In the genomic region with DNA sequence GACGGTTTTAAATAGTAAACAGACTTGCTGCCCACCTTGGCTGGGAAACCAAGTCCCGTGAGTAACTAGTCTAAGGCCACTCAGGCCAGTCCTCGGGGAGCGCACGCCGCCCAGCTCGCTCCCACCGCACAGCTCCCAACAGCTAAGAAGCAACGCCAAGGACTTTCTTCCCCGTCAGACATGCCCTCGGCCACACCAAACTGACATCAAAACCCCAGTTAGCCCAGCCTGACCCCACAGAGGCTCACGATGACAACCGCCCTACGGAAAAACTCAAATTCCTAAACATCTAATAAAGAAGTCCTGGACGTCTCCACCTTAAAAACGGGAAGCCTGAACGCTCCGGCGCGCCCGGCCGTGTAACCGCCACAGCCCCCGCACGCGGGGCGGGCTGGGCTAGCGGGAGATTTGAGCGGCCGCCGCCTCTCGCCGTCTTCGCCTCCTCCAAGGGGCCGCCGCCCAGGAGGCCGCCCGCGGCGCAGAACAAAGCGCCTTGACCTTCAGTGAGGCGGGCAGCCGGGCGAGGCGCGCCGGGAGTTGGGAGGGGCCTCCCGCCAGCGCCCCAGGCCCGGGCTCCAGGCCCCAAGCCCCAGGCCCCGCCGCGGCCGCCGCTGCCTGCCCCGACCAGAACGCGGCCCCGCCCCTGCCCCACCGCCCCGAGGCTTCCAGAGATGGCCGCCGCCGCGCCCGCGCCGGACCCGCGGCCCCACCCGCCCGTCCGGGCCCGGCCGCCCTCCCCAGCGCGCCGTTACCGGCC, we compare ENCODE assay signal across 8 cellular contexts. TPM values are rescaled to one million over a fixed set of nuclear protein-coding genes. Genes with fewer than 3 reads are reported as not detected.
DNase-seq lines count a peak whose midpoint lies in the region; ATAC-seq, FAIRE-seq and TF ChIP-seq lines count a peak whose summit lies in the region.

No MANE protein-coding gene starts in this region.

- in situ Hi-C loops in K562 (cut with MboI) = no loop called here

- H3K9me3 ChIP-seq in K562 (replicated peaks; ENCODE audit: control insufficient read depth, insufficient read depth, low read depth, low read length) = no peaks in the 10 kb centered on the region
- H3K9me3 ChIP-seq in small intestine (ENCODE audit: control insufficient read depth, low read depth) = no peaks in the 10 kb centered on the region

- peaks cover 15 to 18% of the 10 kb centered on the region in 2 experiments; a peak in 4 of 5 replicates for H3K4me1 ChIP-seq in K562 (replicated peaks in 1 of 2; ENCODE audit: control insufficient read depth in 2 of 2, insufficient read depth in 2 of 2, low read length in 2 of 2)
- H3K4me1 ChIP-seq in small intestine (ENCODE audit: control insufficient read depth in 2 of 2, insufficient read depth in 1 of 2, low read depth in 1 of 2, low read length in 1 of 2) = peaks cover 0 to 7% of the 10 kb centered on the region in 2 donors

- peak in 2 of 3 donors; percentile 27 to 39 for DNase-seq in stimulated activated CD4-positive, alpha-beta T cell treated with anti-CD3 and anti-CD28 coated beads, Interleukin-12 subunit alpha, Interleukin-12 subunit beta, amount 100 ng/mL, for 48 hours (ENCODE audit: low read depth in 2 of 3, low spot score in 1 of 3)
- DNase-seq in stimulated activated CD4-positive, alpha-beta T cell treated with anti-CD3 and anti-CD28 coated beads, Interleukin-15, amount 100 ng/mL, for 24 hours = no peak
- peak; percentile 57 for DNase-seq in NCI-H226
- DNase-seq in K562 (ENCODE audit: extremely low read depth in 1 of 4, low spot score in 3 of 4) = peak in 1 of 4 experiments; percentile 79
- peak; percentile 79 for DNase-seq in iPS-NIHi7 (ENCODE audit: extremely low spot score)
- DNase-seq in small intestine = peak; percentile 66
- DNase-seq in NCI-H510A treated with DMSO at 0.1 percent for 48 hours (lab: John Stamatoyannopoulos, UW) = no peak

- TF ChIP-seq RAD21 in K562 (CRISPR knock-in tag; conservative IDR thresholded peaks at IDR 0.05 in 1 of 2, IDR thresholded peaks at IDR 0.05 in 1 of 2) = no peak

- peak overlapping the region; percentile 78 to 99 for H3K9ac ChIP-seq in K562 (ENCODE audit: insufficient read depth in 1 of 2, low read depth in 2 of 2, low read length in 2 of 2)

- BruUV-seq in K562 (replicated peaks; lab: Mats Ljungman, UMichigan) = no TSS peak

- CTCF ChIA-PET in K562 (lab: Yijun Ruan, JAX; ENCODE audit: low intra/inter-chr PET ratio) = no interaction called here

- no peak for TF ChIP-seq CTCF in K562 (IDR thresholded peaks at IDR 0.05 in 2 of 3, conservative IDR thresholded peaks at IDR 0.05 in 1 of 3; ENCODE audit: insufficient read depth in 2 of 3, low read depth in 1 of 3, low read length in 3 of 3)

- H4K20me1 ChIP-seq in K562 (replicated peaks; ENCODE audit: control insufficient read depth, insufficient read depth, low read length) = peaks cover 32% of the 10 kb centered on the region

- POLR2A ChIA-PET in K562 (lab: Yijun Ruan, JAX) = interaction anchor here (0.6 to 3.0 kb wide), 10 partner anchors 10 to 378 kb away, joined by 3 to 16 read pairs (median 4); no protein-coding TSS in a partner anchor

- no peak; the same call in 1 of the 2 replicates for TF ChIP-seq POLR2A in K562 (conservative IDR thresholded peaks at IDR 0.05)

- peaks cover 2% of the 10 kb centered on the region for H3K9me1 ChIP-seq in K562 (ENCODE audit: control insufficient read depth, insufficient read depth, low read length)

- peaks cover 59% of the 10 kb centered on the region for H3K79me2 ChIP-seq in K562 (ENCODE audit: control insufficient read depth, insufficient read depth, low read length)

- H3K36me3 ChIP-seq in K562 (ENCODE audit: control insufficient read depth, insufficient read depth, low read length) = peaks cover 32% of the 10 kb centered on the region; the same call in 2 of the 3 replicates
- H3K36me3 ChIP-seq in small intestine (ENCODE audit: control insufficient read depth in 2 of 2, insufficient read depth in 2 of 2, low read length in 2 of 2) = no peaks in the 10 kb centered on the region

- intact Hi-C loops in K562 (cut with micrococcal nuclease) = no loop called here

- peak overlapping the region; percentile 93 for H3K4me2 ChIP-seq in K562 (ENCODE audit: insufficient read depth, low read length)

- FAIRE-seq in K562 (lab: Jason Lieb, UNC) (no peak), small intestine (lab: Jason Lieb, UNC) (no peak)

- H3K27ac ChIP-seq in K562 (ENCODE audit: extremely low read depth, low read depth, low read length) (peak overlapping the region; percentile 84), small intestine (ENCODE audit: low read depth in 1 of 2, low read length in 1 of 2) (peak overlapping the region; percentile 98 to 99)

- WGBS in K562 (ENCODE audit: insufficient coverage, low coverage, missing lambda C conversion rate) = under 1% methylated on average over 39 of the region's 79 CpGs
- 0 to 1% (median 0%) methylated on average over 58 to 79 of the region's 79 CpGs for WGBS in small intestine, 3 donors

- H3K4me3 ChIP-seq in K562 (peak overlapping the region; percentile 52), small intestine (ENCODE audit: low read depth in 1 of 2, low read length in 2 of 2) (peak overlapping the region; percentile 73 to 97)

- peak; percentile 49 for ATAC-seq in HG02759 (IDR thresholded peaks at IDR 0.05; ENCODE audit: unreplicated experiment)
- ATAC-seq in K562 = peak; percentile 65

- no peak for TF ChIP-seq EP300 in K562 (IDR thresholded peaks at IDR 0.05; ENCODE audit: low read length)

- H3K27me3 ChIP-seq in K562 (ENCODE audit: control insufficient read depth in 2 of 2, insufficient read depth in 2 of 2, low read length in 2 of 2) (no peaks in the 10 kb centered on the region), small intestine (ENCODE audit: control insufficient read depth in 2 of 2, insufficient read depth in 2 of 2, low read length in 2 of 2) (no peaks in the 10 kb centered on the region)

- peak overlapping the region; percentile 79 for H2AFZ ChIP-seq in K562 (ENCODE audit: low read depth, low read length)

TF ChIP-seq in K562, 482 proteins besides CTCF, POLR2A, EP300 and RAD21 (continues in another document):
- TF ChIP-seq PHB (CRISPR knock-in tag; IDR thresholded peaks at IDR 0.05) (no peak), ZSCAN29 (IDR thresholded peaks at IDR 0.05) (peak; percentile 96), ZBTB7A (IDR thresholded peaks at IDR 0.05; ENCODE audit: borderline replicate concordance, control insufficient read depth, low read depth, low read length) (peak; percentile 72; the same call in 1 of the 2 replicates), HNRNPUL1 (IDR thresholded peaks at IDR 0.05; ENCODE audit: low read length) (no peak), RBBP5 (IDR thresholded peaks at IDR 0.05; ENCODE audit: borderline replicate concordance, insufficient read depth, low read length, poor library complexity, severe bottlenecking) (peak; percentile 20)
- TF ChIP-seq, protein P1, sequence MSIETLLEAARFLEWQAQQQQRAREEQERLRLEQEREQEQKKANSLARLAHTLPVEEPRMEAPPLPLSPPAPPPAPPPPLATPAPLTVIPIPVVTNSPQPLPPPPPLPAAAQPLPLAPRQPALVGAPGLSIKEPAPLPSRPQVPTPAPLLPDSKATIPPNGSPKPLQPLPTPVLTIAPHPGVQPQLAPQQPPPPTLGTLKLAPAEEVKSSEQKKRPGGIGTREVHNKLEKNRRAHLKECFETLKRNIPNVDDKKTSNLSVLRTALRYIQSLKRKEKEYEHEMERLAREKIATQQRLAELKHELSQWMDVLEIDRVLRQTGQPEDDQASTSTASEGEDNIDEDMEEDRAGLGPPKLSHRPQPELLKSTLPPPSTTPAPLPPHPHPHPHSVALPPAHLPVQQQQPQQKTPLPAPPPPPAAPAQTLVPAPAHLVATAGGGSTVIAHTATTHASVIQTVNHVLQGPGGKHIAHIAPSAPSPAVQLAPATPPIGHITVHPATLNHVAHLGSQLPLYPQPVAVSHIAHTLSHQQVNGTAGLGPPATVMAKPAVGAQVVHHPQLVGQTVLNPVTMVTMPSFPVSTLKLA (conservative IDR thresholded peaks at IDR 0.05) = peak; percentile 76 to 80
- TF ChIP-seq, protein P2, sequence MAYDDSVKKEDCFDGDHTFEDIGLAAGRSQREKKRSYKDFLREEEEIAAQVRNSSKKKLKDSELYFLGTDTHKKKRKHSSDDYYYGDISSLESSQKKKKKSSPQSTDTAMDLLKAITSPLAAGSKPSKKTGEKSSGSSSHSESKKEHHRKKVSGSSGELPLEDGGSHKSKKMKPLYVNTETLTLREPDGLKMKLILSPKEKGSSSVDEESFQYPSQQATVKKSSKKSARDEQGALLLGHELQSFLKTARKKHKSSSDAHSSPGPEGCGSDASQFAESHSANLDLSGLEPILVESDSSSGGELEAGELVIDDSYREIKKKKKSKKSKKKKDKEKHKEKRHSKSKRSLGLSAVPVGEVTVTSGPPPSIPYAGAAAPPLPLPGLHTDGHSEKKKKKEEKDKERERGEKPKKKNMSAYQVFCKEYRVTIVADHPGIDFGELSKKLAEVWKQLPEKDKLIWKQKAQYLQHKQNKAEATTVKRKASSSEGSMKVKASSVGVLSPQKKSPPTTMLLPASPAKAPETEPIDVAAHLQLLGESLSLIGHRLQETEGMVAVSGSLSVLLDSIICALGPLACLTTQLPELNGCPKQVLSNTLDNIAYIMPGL (CRISPR knock-in tag; IDR thresholded peaks at IDR 0.05) = peak; percentile 43; the same call in 1 of the 2 replicates
- TF ChIP-seq, protein P3, sequence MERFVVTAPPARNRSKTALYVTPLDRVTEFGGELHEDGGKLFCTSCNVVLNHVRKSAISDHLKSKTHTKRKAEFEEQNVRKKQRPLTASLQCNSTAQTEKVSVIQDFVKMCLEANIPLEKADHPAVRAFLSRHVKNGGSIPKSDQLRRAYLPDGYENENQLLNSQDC (CRISPR knock-in tag; IDR thresholded peaks at IDR 0.05) = no peak

RNA-seq across cellular contexts. Expression of a gene that starts 0.5 kb away (rescaled TPM):
- total RNA-seq in K562 (2011; cell fraction: chromatin; rRNA removed; ENCODE audit: low replicate concordance) = 200 and 559 TPM in 2 replicates
- 89.9 and 105 TPM in 2 replicates for total RNA-seq in K562 (2011; cell fraction: nucleolus; rRNA removed)
- 185 and 193 TPM in 2 replicates for total RNA-seq in K562 (2011; cell fraction: nucleoplasm; rRNA removed)
- total RNA-seq in K562 (2014; rRNA removed) (217 and 237 TPM in 2 replicates), K562 (2014; rRNA removed; fragmentation: Illumina TruSeq; extraction: Trizol) (179 and 210 TPM in 2 replicates), K562 (2015; rRNA removed; fragmentation: Illumina TruSeq; extraction: Trizol) (145 and 153 TPM in 2 replicates), K562 (2021) (167 and 180 TPM in 2 replicates)
- polyA plus RNA-seq in K562 (2011; rRNA removed) (145 and 176 TPM in 2 replicates), K562 (2014; fragmentation: Illumina TruSeq; extraction: Trizol) (154 and 184 TPM in 2 replicates), K562 (2014; fragmentation: Nextera tagmentation; extraction: Ambion mirVana) (10 to 100 TPM; 34.1 to 50.7 TPM), K562 (2014; rRNA removed) (221 and 244 TPM in 2 replicates), small intestine (10 to 100 TPM; 75.1 to 85.0 (median 84.1) TPM)
- polyA plus RNA-seq in K562 (2011; cell fraction: cytosol; rRNA removed) = 72.7 and 90.0 TPM in 2 replicates
- polyA plus RNA-seq in K562 (2011; cell fraction: nucleus; rRNA removed) = 166 and 223 TPM in 2 replicates
- polyA plus RNA-seq in K562 (2012) = 103 and 135 TPM in 2 replicates
- 207 and 232 TPM in 2 replicates for polyA minus RNA-seq in K562 (2011; rRNA and poly(A)+ RNA removed)
- polyA minus RNA-seq in K562 (2011; cell fraction: cytosol; rRNA and poly(A)+ RNA removed) = 66.1 and 67.2 TPM in 2 replicates
- polyA minus RNA-seq in K562 (2011; cell fraction: nucleus; rRNA and poly(A)+ RNA removed) = 76.3 and 166 TPM in 2 replicates

Comparison
In these comparisons a context has a peak if more than half of its experiments do, and no peak if none do; other contexts are left out.
1. DNase-seq: peak in stimulated activated CD4-positive, alpha-beta T cell treated with anti-CD3 and anti-CD28 coated beads, Interleukin-12 subunit alpha, Interleukin-12 subunit beta, amount 100 ng/mL, for 48 hours (2 of 3), NCI-H226 (single experiment), iPS-NIHi7 (single experiment) and small intestine (single experiment); none in stimulated activated CD4-positive, alpha-beta T cell treated with anti-CD3 and anti-CD28 coated beads, Interleukin-15, amount 100 ng/mL, for 24 hours (single experiment) and NCI-H510A treated with DMSO at 0.1 percent for 48 hours (single experiment).